27 cellular contexts compared by ENCODE assay signal in genomic region chr13:60402022-60402421, GRCh38. TPM values are rescaled to one million over a fixed set of nuclear protein-coding genes. Genes with fewer than 3 reads are reported as not detected.
A peak's percentile ranks its signal among the peaks of the same experiment; 100 is the strongest.
DNase-seq lines count a peak whose midpoint lies in the region; ATAC-seq and TF ChIP-seq lines count a peak whose summit lies in the region.
"Had no signal": no experiment of that assay in that cellular context is flagged by ENCODE, and none has a peak within 500 bp of the region (broad histone marks: within the 10 kb centered on the region; RNA-seq: fewer than 3 reads in every experiment).

No MANE protein-coding gene starts in this region.

- H3K36me3 ChIP-seq in HEK293 (ENCODE audit: control insufficient read depth in 2 of 2, insufficient read depth in 1 of 2, low read length in 2 of 2), result no peaks in the 10 kb centered on the region
- H3K36me3 ChIP-seq: adrenal gland, brain microvascular endothelial cell, esophagus muscularis mucosa, lower lobe of right lung, neutrophil, Peyer's patch, upper lobe of left lung had no signal

- DNase-seq in NCI-H226 (peak; percentile 22), epithelial cell of prostate (ENCODE audit: low read depth, low spot score) (no peak), renal cortical epithelial cell (ENCODE audit: low read depth) (peak; percentile 76), Right ventricle myocardium superior (no peak), NCI-H524 (lab: John Stamatoyannopoulos, UW) (no peak)
- no peak for DNase-seq in activated CD8-positive, alpha-beta memory T cell treated with anti-CD3 and anti-CD28 coated beads for 24 hours
- DNase-seq: activated CD4-positive, alpha-beta T cell treated with anti-CD3 and anti-CD28 coated beads for 48 hours; activated naive CD4-positive, alpha-beta T cell treated with Interleukin-2 at 50 U/mL for 16 hours; activated T-cell treated with anti-CD3 and anti-CD28 coated beads, Interleukin-2, amount 50 U/mL, for 48 hours; adrenal gland; brain microvascular endothelial cell; CD8-positive, alpha-beta T cell; DMS153; effector CD8-positive, alpha-beta T cell; GDM1; GM23248; islet precursor cell; Kasumi-1; lower lobe of right lung; NCI-H2081; Peyer's patch; upper lobe of left lung had no signal

- CTCF ChIA-PET in HEK293 (lab: Yijun Ruan, JAX), result no interaction called here

- H3K4me3 ChIP-seq in HEK293 (ENCODE audit: low read depth, low read length), result no peak overlapping the region
- H3K4me3 ChIP-seq: adrenal gland, esophagus muscularis mucosa, GM23248, lower lobe of right lung, Peyer's patch, upper lobe of left lung had no signal

- no peaks in the 10 kb centered on the region for H3K9me3 ChIP-seq in HEK293 (ENCODE audit: control insufficient read depth, insufficient read depth, low read depth, low read length)
- H3K9me3 ChIP-seq: adrenal gland, esophagus muscularis mucosa, lower lobe of right lung, neutrophil, Peyer's patch, upper lobe of left lung had no signal

- POLR2A ChIA-PET in HEK293 (lab: Yijun Ruan, JAX), result no interaction called here

- TF ChIP-seq CTCF in HEK293 (tag by site-specific recombination; IDR thresholded peaks at IDR 0.05), result no peak

- peaks cover 4% of the 10 kb centered on the region; the same call in 1 of the 2 replicates for H3K4me1 ChIP-seq in HEK293 (ENCODE audit: control insufficient read depth, insufficient read depth, low read length)

- no peak overlapping the region for H3K27ac ChIP-seq in HEK293 (ENCODE audit: extremely low read depth, low read depth, low read length)
- peak overlapping the region; percentile 1 for H3K27ac ChIP-seq in epithelial cell of prostate
- H3K27ac ChIP-seq: adrenal gland, brain microvascular endothelial cell, esophagus muscularis mucosa, GM23248, lower lobe of right lung, neutrophil, Peyer's patch, upper lobe of left lung, VCaP had no signal

- no peak for ATAC-seq in GM21526 (IDR thresholded peaks at IDR 0.05; ENCODE audit: low FRiP score, unreplicated experiment)
- no peak for ATAC-seq in Right ventricle myocardium superior (ENCODE audit: poor library complexity)
- ATAC-seq: CD8-positive, alpha-beta T cell; lower lobe of right lung had no signal

- intact Hi-C loops in Right ventricle myocardium superior (cut with DNase I), result no loop called here

TF ChIP-seq in HEK293, 187 proteins besides CTCF, POLR2A, EP300 and RAD21:
- TF ChIP-seq ZNF114 (tag by site-specific recombination; IDR thresholded peaks at IDR 0.05), result no peak
- peak; percentile 60 for TF ChIP-seq SP7 (tag by site-specific recombination; IDR thresholded peaks at IDR 0.05)
- 0 out of 2 replicates have a peak, but pooled peaks have one; percentile 13 for TF ChIP-seq ZNF366 (tag by site-specific recombination; conservative IDR thresholded peaks at IDR 0.05)
- TF ChIP-seq ZNF16 (tag by site-specific recombination; IDR thresholded peaks at IDR 0.05; ENCODE audit: low read depth), result no peak

RNA-seq across cellular contexts. Expression of gene TDRD3, which starts 5.0 kb away (rescaled TPM):
- 17.7 and 21.0 TPM in 2 replicates for total RNA-seq in renal cortical epithelial cell
- 38.4 TPM for total RNA-seq in Right ventricle myocardium superior

Comparison
In these comparisons a context has a peak if more than half of its experiments do, and no peak if none do; other contexts are left out.
1. DNase-seq: peak in NCI-H226 (single experiment) and renal cortical epithelial cell (single experiment); none in epithelial cell of prostate (single experiment), Right ventricle myocardium superior (single experiment), activated CD8-positive, alpha-beta memory T cell treated with anti-CD3 and anti-CD28 coated beads for 24 hours (single experiment) and NCI-H524 (0 of 2).